10 cellular contexts compared by ENCODE assay signal in the genomic region with DNA sequence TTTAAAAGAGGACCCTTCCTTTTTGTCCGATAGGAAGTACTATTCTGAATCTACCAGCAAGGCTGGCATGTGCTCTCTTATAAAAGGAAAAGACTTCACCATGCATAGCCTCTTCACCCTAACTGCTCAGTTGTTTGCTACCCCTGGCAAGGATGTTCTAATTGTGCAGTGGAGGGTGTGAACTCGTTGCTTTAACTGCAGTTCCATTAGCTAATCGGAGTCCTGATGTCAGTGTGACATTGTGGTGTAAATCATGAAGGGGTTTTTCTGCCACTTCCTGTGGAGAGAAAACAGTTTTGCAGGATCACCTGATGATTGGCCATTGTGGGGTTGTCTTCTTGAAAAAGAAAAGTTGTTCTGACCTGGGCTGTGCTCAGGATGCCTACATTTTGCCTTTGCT.
DNase-seq lines count a peak whose midpoint lies in the region; ATAC-seq and TF ChIP-seq lines count a peak whose summit lies in the region.
"Had no signal": no experiment of that assay in that cellular context is flagged by ENCODE, and none has a peak within 500 bp of the region (broad histone marks: within the 10 kb centered on the region; RNA-seq: fewer than 3 reads in every experiment).

No MANE protein-coding gene starts in this region.

- no peaks in the 10 kb centered on the region for H3K9me3 Mint-ChIP-seq in immature natural killer cell

- TF ChIP-seq EP300 in stomach (IDR thresholded peaks at IDR 0.05), result no peak

- TF ChIP-seq POLR2A in stomach (IDR thresholded peaks at IDR 0.05), result no peak

- ATAC-seq in GM18498 (IDR thresholded peaks at IDR 0.05; ENCODE audit: unreplicated experiment) (peak; percentile 47), GM19463 (IDR thresholded peaks at IDR 0.05; ENCODE audit: unreplicated experiment) (peak; percentile 70)

- peak overlapping the region; percentile 74 to 96 (median 88) for H3K27ac Mint-ChIP-seq in immature natural killer cell

- DNase-seq in NCI-H345 treated with DMSO at 0.1 percent for 48 hours (lab: John Stamatoyannopoulos, UW; ENCODE audit: unreplicated experiment) (peak; percentile 10), immature natural killer cell (peak; percentile 75 to 81 (median 76)), stomach (no peak), SKM-1 (lab: John Stamatoyannopoulos, UW; ENCODE audit: unreplicated experiment) (no peak), NCI-H1105 (lab: John Stamatoyannopoulos, UW) (no peak), hepatic stellate cell (ENCODE audit: low spot score) (no peak)
- DNase-seq: upper lobe of left lung had no signal

- H3K27me3 Mint-ChIP-seq in immature natural killer cell (ENCODE audit: low read depth in 3 of 3), result peaks cover 0 to 9% (median 0%) of the 10 kb centered on the region in 3 donors

- H3K27ac ChIP-seq in stomach, result no peak overlapping the region
- H3K27ac ChIP-seq: upper lobe of left lung had no signal

- 31 to 47% (median 41%) methylated on average over 3 of the region's 3 CpGs for WGBS in stomach, 5 donors

- intact Hi-C loops in stomach (cut with DNase I; ENCODE audit: low total_unique reads), result no loop called here

- no peaks in the 10 kb centered on the region for H3K36me3 ChIP-seq in stomach
- H3K36me3 ChIP-seq: HAP-1, upper lobe of left lung had no signal

- no peaks in the 10 kb centered on the region for H3K9me3 ChIP-seq in stomach
- H3K9me3 ChIP-seq: HAP-1, upper lobe of left lung had no signal

- TF ChIP-seq CTCF in stomach (IDR thresholded peaks at IDR 0.05), result no peak

- H3K4me1 Mint-ChIP-seq in immature natural killer cell, result peaks cover 32 to 35% of the 10 kb centered on the region in 2 donors

- H3K36me3 Mint-ChIP-seq in immature natural killer cell, result no peaks in the 10 kb centered on the region

- H3K4me1 ChIP-seq in stomach, result no peaks in the 10 kb centered on the region
- H3K4me1 ChIP-seq: HAP-1 had no signal

- peak overlapping the region; percentile 25 to 82 (median 65) for H3K4me3 Mint-ChIP-seq in immature natural killer cell

- H3K27me3 ChIP-seq in stomach, result no peaks in the 10 kb centered on the region
- H3K27me3 ChIP-seq: upper lobe of left lung had no signal

- H3K4me3 ChIP-seq in stomach, result no peak overlapping the region
- H3K4me3 ChIP-seq: HAP-1, upper lobe of left lung had no signal

Comparison
In these comparisons a context has a peak if more than half of its experiments do, and no peak if none do; other contexts are left out.
1. DNase-seq: peak in NCI-H345 treated with DMSO at 0.1 percent for 48 hours (single experiment) and immature natural killer cell (3 of 3); none in stomach (single experiment), SKM-1 (single experiment), NCI-H1105 (single experiment) and hepatic stellate cell (single experiment).